In the genomic region with DNA sequence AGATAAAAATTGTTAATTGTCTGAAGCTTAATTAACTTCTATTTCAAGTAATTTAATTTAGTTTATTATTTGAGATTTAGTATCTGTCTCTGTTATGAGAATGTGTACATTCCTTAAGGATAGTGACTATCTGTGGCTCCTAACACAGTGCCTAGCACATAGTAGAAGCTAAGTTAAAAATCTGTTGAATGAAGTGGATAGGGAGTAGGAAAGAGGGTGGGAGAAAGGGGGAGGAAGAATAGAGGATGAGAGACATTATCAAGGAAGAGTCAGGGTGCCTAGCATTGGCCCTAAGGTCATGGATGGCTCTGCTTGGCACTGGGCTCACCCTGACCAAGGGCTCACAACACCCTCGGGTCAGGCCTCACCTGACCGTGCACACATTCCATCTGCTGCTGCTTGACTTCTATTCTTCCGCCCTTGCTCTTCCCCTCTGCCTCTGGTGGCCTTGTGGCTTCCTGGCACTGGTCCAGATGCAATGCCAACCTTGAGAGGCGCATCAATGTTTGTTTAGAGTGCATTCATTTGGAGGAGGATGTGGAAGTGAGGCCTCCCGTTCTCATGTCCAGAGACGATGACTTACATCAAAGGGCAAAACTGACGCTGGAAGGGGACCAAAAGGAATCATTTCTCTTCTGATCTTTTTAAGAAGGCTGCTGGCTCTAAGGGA, we compare ENCODE assay signal across 1 cellular context.
TF ChIP-seq lines count a peak whose summit lies in the region.

No MANE protein-coding gene starts in this region.

TF ChIP-seq in WTC11, 78 proteins besides CTCF, POLR2A, EP300 and RAD21 (continued from another document):
- TF ChIP-seq, protein P1, sequence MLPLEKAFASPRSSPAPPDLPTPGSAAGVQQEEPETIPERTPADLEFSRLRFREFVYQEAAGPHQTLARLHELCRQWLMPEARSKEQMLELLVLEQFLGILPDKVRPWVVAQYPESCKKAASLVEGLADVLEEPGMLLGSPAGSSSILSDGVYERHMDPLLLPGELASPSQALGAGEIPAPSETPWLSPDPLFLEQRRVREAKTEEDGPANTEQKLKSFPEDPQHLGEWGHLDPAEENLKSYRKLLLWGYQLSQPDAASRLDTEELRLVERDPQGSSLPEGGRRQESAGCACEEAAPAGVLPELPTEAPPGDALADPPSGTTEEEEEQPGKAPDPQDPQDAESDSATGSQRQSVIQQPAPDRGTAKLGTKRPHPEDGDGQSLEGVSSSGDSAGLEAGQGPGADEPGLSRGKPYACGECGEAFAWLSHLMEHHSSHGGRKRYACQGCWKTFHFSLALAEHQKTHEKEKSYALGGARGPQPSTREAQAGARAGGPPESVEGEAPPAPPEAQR (CRISPR knock-in tag; IDR thresholded peaks at IDR 0.05) = no peak
- TF ChIP-seq, protein P2, sequence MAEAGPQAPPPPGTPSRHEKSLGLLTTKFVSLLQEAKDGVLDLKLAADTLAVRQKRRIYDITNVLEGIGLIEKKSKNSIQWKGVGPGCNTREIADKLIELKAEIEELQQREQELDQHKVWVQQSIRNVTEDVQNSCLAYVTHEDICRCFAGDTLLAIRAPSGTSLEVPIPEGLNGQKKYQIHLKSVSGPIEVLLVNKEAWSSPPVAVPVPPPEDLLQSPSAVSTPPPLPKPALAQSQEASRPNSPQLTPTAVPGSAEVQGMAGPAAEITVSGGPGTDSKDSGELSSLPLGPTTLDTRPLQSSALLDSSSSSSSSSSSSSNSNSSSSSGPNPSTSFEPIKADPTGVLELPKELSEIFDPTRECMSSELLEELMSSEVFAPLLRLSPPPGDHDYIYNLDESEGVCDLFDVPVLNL (CRISPR knock-in tag; IDR thresholded peaks at IDR 0.05; ENCODE audit: borderline replicate concordance, low read depth) = no peak
- no peak for TF ChIP-seq SMAD4 (CRISPR knock-in tag; IDR thresholded peaks at IDR 0.05)
- TF ChIP-seq ESRRA (CRISPR knock-in tag; IDR thresholded peaks at IDR 0.05; ENCODE audit: borderline replicate concordance) = no peak
- TF ChIP-seq ZNF121 (CRISPR knock-in tag; IDR thresholded peaks at IDR 0.05) = no peak
